19 cellular contexts compared by ENCODE assay signal in genomic region chr16:57894390-57895080, GRCh38.
DNase-seq lines count a peak whose midpoint lies in the region; ATAC-seq and TF ChIP-seq lines count a peak whose summit lies in the region.
"Had no signal": no experiment of that assay in that cellular context is flagged by ENCODE, and none has a peak within 500 bp of the region (broad histone marks: within the 10 kb centered on the region; RNA-seq: fewer than 3 reads in every experiment).

No MANE protein-coding gene starts in this region.

- H2AFZ ChIP-seq in PC-9 (no peak overlapping the region), trophoblast cell (ENCODE audit: insufficient read depth, low read length, poor library complexity) (no peak overlapping the region)

- peaks cover 3% of the 10 kb centered on the region for H3K9me3 Mint-ChIP-seq in Calu3 (ENCODE audit: low read depth, unreplicated experiment)
- H3K9me3 Mint-ChIP-seq: activated CD4-positive, alpha-beta T cell treated with anti-CD3 and anti-CD28 coated beads, Interleukin-2, amount 10 ng/mL, durations not matched to agents 24 days and 14 days; activated naive CD4-positive, alpha-beta T cell treated with anti-CD3 and anti-CD28 coated beads, Interleukin-2, amount 50 U/mL, for 24 hours; naive thymus-derived CD8-positive, alpha-beta T cell had no signal

- H3K36me3 ChIP-seq in PC-9 (ENCODE audit: low read depth) (no peaks in the 10 kb centered on the region), esophagus squamous epithelium (no peaks in the 10 kb centered on the region), trophoblast cell (ENCODE audit: control insufficient read depth in 1 of 2, insufficient read depth in 2 of 2, low read length in 2 of 2) (no peaks in the 10 kb centered on the region)

- ATAC-seq in HG02970 (IDR thresholded peaks at IDR 0.05; ENCODE audit: low FRiP score, unreplicated experiment) = no peak

- H3K27ac ChIP-seq in PC-9 (peak overlapping the region; percentile 97), esophagus squamous epithelium (peak overlapping the region; percentile 32 to 58 (median 53)), trophoblast cell (ENCODE audit: low read depth, low read length) (no peak overlapping the region), dorsolateral prefrontal cortex (peak overlapping the region in 3 of 59 donors; percentile 6 to 54 (median 22))

- H3K27me3 ChIP-seq in PC-9 (ENCODE audit: insufficient read depth, low read depth) (no peaks in the 10 kb centered on the region), esophagus squamous epithelium (peaks cover 0 to 32% (median 0%) of the 10 kb centered on the region in 4 donors), trophoblast cell (ENCODE audit: insufficient read depth, low read length) (no peaks in the 10 kb centered on the region), dorsolateral prefrontal cortex (no peaks in the 10 kb centered on the region)

- peak overlapping the region; percentile 42 for H3K4me2 ChIP-seq in PC-9
- no peak overlapping the region for H3K4me2 ChIP-seq in trophoblast cell (ENCODE audit: low read length)

- no peak for TF ChIP-seq POLR2A in esophagus squamous epithelium (IDR thresholded peaks at IDR 0.05)

- H2BK12ac ChIP-seq in trophoblast cell (ENCODE audit: low read length) = peak overlapping the region; percentile 30

- H3K4ac ChIP-seq in trophoblast cell (ENCODE audit: low read depth, low read length) = no peak overlapping the region

- H3K79me1 ChIP-seq in trophoblast cell (ENCODE audit: low read length) = no peaks in the 10 kb centered on the region

- H3K18ac ChIP-seq in trophoblast cell (ENCODE audit: low read length) = no peak overlapping the region

- H3K79me2 ChIP-seq in PC-9 (ENCODE audit: low read depth) (no peaks in the 10 kb centered on the region), trophoblast cell (ENCODE audit: control insufficient read depth, insufficient read depth, low read length, poor library complexity) (no peaks in the 10 kb centered on the region)

- peak overlapping the region; percentile 98 for H3K27ac Mint-ChIP-seq in Calu3 (ENCODE audit: unreplicated experiment)
- H3K27ac Mint-ChIP-seq: activated CD4-positive, alpha-beta T cell treated with anti-CD3 and anti-CD28 coated beads, Interleukin-2, amount 10 ng/mL, durations not matched to agents 24 days and 14 days; activated naive CD4-positive, alpha-beta T cell treated with anti-CD3 and anti-CD28 coated beads, Interleukin-2, amount 50 U/mL, for 24 hours had no signal

- no peaks in the 10 kb centered on the region for H4K20me1 ChIP-seq in PC-9 (ENCODE audit: insufficient read depth)

- H3F3A ChIP-seq in PC-9 (ENCODE audit: insufficient read depth, low read depth) = peaks cover 30% of the 10 kb centered on the region

- H3K14ac ChIP-seq in trophoblast cell (ENCODE audit: low read length) = no peak overlapping the region

- no peak overlapping the region for H3K9ac ChIP-seq in trophoblast cell (ENCODE audit: low read length)

- no peak overlapping the region for H4K12ac ChIP-seq in trophoblast cell (ENCODE audit: low read depth, low read length)

- no peak for TF ChIP-seq CTCF in Calu3 (IDR thresholded peaks at IDR 0.05; ENCODE audit: unreplicated experiment)
- no peak for TF ChIP-seq CTCF in PC-9 (conservative IDR thresholded peaks at IDR 0.05)
- no peak for TF ChIP-seq CTCF in esophagus squamous epithelium (IDR thresholded peaks at IDR 0.05)
- TF ChIP-seq CTCF in dorsolateral prefrontal cortex (IDR thresholded peaks at IDR 0.05 in 54 of 56, conservative IDR thresholded peaks at IDR 0.05 in 2 of 56; ENCODE audit: low read depth in 1 of 56, partially characterized antibody in 56 of 56) = no peak

- peaks cover 21% of the 10 kb centered on the region for H3K36me3 Mint-ChIP-seq in Calu3 (ENCODE audit: insufficient read depth, unreplicated experiment)
- H3K36me3 Mint-ChIP-seq: activated naive CD4-positive, alpha-beta T cell treated with anti-CD3 and anti-CD28 coated beads, Interleukin-2, amount 50 U/mL, for 24 hours; naive thymus-derived CD8-positive, alpha-beta T cell had no signal

- intact Hi-C loops in Calu3 (cut with micrococcal nuclease; ENCODE audit: unreplicated experiment) (loop anchor here (1.0 to 10.0 kb wide), 3 partner anchors 97 to 233 kb away; partner anchors contain the start of gene CFAP20), PC-9 (cut with micrococcal nuclease; ENCODE audit: unreplicated experiment) (loop anchor here (2.0 to 10.0 kb wide), 4 partner anchors 94 to 317 kb away; partner anchors contain the start of gene CFAP20), esophagus squamous epithelium (cut with DNase I) (no loop called here), dorsolateral prefrontal cortex (cut with DNase I) (loop anchor here in 1 of 2 donors (10.0 kb wide), 1 partner anchor 230 kb away; the partner anchor contains the start of gene CFAP20)

- peaks cover 52% of the 10 kb centered on the region for H3K4me1 Mint-ChIP-seq in Calu3 (ENCODE audit: low read depth, unreplicated experiment)

- no peaks in the 10 kb centered on the region for H3K9me2 ChIP-seq in PC-9 (ENCODE audit: insufficient read depth)

- CTCF ChIA-PET in Calu3 (lab: Charles Lee) (interaction anchor here (1.0 kb wide), 1 partner anchor 31 kb away, joined by 3 read pairs; no protein-coding TSS in a partner anchor), PC-9 (lab: Charles Lee) (interaction anchor here (0.8 kb wide), 1 partner anchor 158 kb away, joined by 3 read pairs; no protein-coding TSS in a partner anchor)

- peak overlapping the region; percentile 75 for H4K8ac ChIP-seq in trophoblast cell (ENCODE audit: low read depth, low read length)

- DNase-seq in Calu3 (no peak), PC-9 (no peak), esophagus squamous epithelium (lab: John Stamatoyannopoulos, UW) (no peak), trophoblast cell (no peak), dorsolateral prefrontal cortex (no peak), activated gamma-delta T cell treated with Interleukin-2 at 50 U/mL for 16 hours (no peak)
- DNase-seq in stimulated activated CD4-positive, alpha-beta T cell treated with anti-CD3 and anti-CD28 coated beads, Interleukin-2, amount 100 ng/mL, for 24 hours = no peak
- DNase-seq: activated CD4-positive, alpha-beta T cell treated with anti-CD3 and anti-CD28 coated beads, Interleukin-2, amount 10 ng/mL, durations not matched to agents 24 days and 14 days; activated T-cell treated with anti-CD3 and anti-CD28 coated beads for 4 hours; AML-193; H7; left ventricle myocardium superior; MM.1S; NCI-H1930; NCI-H510A treated with DMSO at 0.1 percent for 48 hours; stimulated activated CD4-positive, alpha-beta T cell treated with anti-CD3 and anti-CD28 coated beads, Interleukin-1b, Interleukin-23, amount 100 ng/mL, for 48 hours had no signal

- peak overlapping the region; percentile 8 for H4K91ac ChIP-seq in trophoblast cell (ENCODE audit: low read depth, low read length)

- POLR2A ChIA-PET in PC-9 (lab: Charles Lee; ENCODE audit: unreplicated experiment) = no interaction called here

- H3K4me1 ChIP-seq in PC-9 (replicated peaks; ENCODE audit: insufficient read depth) (peaks cover 61% of the 10 kb centered on the region), esophagus squamous epithelium (peaks cover 0 to 38% (median 10%) of the 10 kb centered on the region in 3 donors), trophoblast cell (ENCODE audit: control insufficient read depth in 1 of 2, insufficient read depth in 2 of 2, low read length in 2 of 2) (peaks cover 2 to 9% of the 10 kb centered on the region in 2 experiments)

- no peaks in the 10 kb centered on the region for H3K27me3 Mint-ChIP-seq in Calu3 (ENCODE audit: unreplicated experiment)

- no peak overlapping the region for H2AK5ac ChIP-seq in trophoblast cell (ENCODE audit: low read length)

- 69 to 71% methylated on average over 10 of the region's 10 CpGs for WGBS in esophagus squamous epithelium, 2 donors
- no CpG with 5 or more reads among the region's 10 CpGs for WGBS in trophoblast cell (ENCODE audit: extremely low coverage, insufficient coverage, insufficient read length)

- BruUV-seq in Calu3 (replicated peaks; lab: Mats Ljungman, UMichigan) (TSS peak; percentile 84), PC-9 (replicated peaks; lab: Mats Ljungman, UMichigan) (TSS peak; percentile 86)

- H3K23ac ChIP-seq in trophoblast cell (ENCODE audit: low read length) = no peak overlapping the region

- peak overlapping the region; percentile 10; the same call in 1 of the 2 replicates for H3K4me3 ChIP-seq in PC-9
- H3K4me3 ChIP-seq in esophagus squamous epithelium = no peak overlapping the region
- H3K4me3 ChIP-seq in trophoblast cell (ENCODE audit: low read depth, low read length) = no peak overlapping the region
- no peak overlapping the region for H3K4me3 ChIP-seq in dorsolateral prefrontal cortex

- peak overlapping the region; percentile 11 for H2BK120ac ChIP-seq in trophoblast cell (ENCODE audit: insufficient read depth, low read length, poor library complexity)

- H2BK5ac ChIP-seq in trophoblast cell (ENCODE audit: low read depth, low read length, poor library complexity) = no peak overlapping the region

- peak overlapping the region; percentile 50 for H3K4me3 Mint-ChIP-seq in Calu3 (ENCODE audit: low read depth, unreplicated experiment)
- H3K4me3 Mint-ChIP-seq: activated CD4-positive, alpha-beta T cell treated with anti-CD3 and anti-CD28 coated beads, Interleukin-2, amount 10 ng/mL, durations not matched to agents 24 days and 14 days; activated naive CD4-positive, alpha-beta T cell treated with anti-CD3 and anti-CD28 coated beads, Interleukin-2, amount 50 U/mL, for 24 hours had no signal

- H3K9me3 ChIP-seq in PC-9 (ENCODE audit: insufficient read depth, low read depth) (peaks cover 8% of the 10 kb centered on the region; the same call in 1 of the 2 replicates), esophagus squamous epithelium (no peaks in the 10 kb centered on the region), trophoblast cell (ENCODE audit: insufficient read depth, low read depth, low read length) (no peaks in the 10 kb centered on the region)
